In the genomic region with DNA sequence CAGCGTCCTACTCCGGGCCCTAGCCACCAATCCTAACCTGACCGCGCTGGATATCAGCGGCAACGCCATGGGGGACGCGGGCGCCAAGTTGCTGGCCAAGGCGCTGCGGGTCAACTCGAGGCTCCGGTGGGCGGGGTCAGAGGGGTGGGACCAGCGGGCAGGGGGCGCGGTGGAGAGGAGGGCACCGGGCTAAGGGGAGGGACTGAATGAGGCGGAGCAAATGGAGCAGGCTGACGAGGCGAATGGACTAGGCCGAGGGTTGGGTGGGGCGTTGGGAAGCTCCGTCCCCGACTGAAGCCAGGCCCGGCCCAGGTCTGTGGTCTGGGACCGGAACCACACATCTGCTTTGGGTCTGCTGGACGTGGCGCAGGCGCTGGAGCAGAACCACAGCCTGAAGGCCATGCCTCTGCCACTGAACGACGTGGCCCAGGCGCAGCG, we compare ENCODE assay signal across 1 cellular context.
TF ChIP-seq lines count a peak whose summit lies in the region.

No MANE protein-coding gene starts in this region.

TF ChIP-seq in GM23338, 12 proteins besides CTCF, POLR2A, EP300 and RAD21 (continued from another document):
- TF ChIP-seq, protein P1, sequence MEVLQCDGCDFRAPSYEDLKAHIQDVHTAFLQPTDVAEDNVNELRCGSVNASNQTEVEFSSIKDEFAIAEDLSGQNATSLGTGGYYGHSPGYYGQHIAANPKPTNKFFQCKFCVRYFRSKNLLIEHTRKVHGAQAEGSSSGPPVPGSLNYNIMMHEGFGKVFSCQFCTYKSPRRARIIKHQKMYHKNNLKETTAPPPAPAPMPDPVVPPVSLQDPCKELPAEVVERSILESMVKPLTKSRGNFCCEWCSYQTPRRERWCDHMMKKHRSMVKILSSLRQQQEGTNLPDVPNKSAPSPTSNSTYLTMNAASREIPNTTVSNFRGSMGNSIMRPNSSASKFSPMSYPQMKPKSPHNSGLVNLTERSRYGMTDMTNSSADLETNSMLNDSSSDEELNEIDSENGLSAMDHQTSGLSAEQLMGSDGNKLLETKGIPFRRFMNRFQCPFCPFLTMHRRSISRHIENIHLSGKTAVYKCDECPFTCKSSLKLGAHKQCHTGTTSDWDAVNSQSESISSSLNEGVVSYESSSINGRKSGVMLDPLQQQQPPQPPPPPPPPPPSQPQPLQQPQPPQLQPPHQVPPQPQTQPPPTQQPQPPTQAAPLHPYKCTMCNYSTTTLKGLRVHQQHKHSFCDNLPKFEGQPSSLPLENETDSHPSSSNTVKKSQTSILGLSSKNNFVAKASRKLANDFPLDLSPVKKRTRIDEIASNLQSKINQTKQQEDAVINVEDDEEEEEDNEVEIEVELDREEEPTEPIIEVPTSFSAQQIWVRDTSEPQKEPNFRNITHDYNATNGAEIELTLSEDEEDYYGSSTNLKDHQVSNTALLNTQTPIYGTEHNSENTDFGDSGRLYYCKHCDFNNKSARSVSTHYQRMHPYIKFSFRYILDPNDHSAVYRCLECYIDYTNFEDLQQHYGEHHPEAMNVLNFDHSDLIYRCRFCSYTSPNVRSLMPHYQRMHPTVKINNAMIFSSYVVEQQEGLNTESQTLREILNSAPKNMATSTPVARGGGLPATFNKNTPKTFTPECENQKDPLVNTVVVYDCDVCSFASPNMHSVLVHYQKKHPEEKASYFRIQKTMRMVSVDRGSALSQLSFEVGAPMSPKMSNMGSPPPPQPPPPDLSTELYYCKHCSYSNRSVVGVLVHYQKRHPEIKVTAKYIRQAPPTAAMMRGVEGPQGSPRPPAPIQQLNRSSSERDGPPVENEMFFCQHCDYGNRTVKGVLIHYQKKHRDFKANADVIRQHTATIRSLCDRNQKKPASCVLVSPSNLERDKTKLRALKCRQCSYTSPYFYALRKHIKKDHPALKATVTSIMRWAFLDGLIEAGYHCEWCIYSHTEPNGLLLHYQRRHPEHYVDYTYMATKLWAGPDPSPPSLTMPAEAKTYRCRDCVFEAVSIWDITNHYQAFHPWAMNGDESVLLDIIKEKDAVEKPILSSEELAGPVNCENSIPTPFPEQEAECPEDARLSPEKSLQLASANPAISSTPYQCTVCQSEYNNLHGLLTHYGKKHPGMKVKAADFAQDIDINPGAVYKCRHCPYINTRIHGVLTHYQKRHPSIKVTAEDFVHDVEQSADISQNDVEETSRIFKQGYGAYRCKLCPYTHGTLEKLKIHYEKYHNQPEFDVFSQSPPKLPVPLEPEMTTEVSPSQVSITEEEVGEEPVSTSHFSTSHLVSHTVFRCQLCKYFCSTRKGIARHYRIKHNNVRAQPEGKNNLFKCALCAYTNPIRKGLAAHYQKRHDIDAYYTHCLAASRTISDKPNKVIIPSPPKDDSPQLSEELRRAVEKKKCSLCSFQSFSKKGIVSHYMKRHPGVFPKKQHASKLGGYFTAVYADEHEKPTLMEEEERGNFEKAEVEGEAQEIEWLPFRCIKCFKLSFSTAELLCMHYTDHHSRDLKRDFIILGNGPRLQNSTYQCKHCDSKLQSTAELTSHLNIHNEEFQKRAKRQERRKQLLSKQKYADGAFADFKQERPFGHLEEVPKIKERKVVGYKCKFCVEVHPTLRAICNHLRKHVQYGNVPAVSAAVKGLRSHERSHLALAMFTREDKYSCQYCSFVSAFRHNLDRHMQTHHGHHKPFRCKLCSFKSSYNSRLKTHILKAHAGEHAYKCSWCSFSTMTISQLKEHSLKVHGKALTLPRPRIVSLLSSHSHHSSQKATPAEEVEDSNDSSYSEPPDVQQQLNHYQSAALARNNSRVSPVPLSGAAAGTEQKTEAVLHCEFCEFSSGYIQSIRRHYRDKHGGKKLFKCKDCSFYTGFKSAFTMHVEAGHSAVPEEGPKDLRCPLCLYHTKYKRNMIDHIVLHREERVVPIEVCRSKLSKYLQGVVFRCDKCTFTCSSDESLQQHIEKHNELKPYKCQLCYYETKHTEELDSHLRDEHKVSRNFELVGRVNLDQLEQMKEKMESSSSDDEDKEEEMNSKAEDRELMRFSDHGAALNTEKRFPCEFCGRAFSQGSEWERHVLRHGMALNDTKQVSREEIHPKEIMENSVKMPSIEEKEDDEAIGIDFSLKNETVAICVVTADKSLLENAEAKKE (CRISPR knock-in tag; IDR thresholded peaks at IDR 0.05): no peak
- TF ChIP-seq EZH2phosphoT487 (IDR thresholded peaks at IDR 0.05; ENCODE audit: unreplicated experiment) (no peak), CREB1 (CRISPR knock-in tag; IDR thresholded peaks at IDR 0.05; ENCODE audit: low read depth) (no peak), JUNB (IDR thresholded peaks at IDR 0.05; ENCODE audit: unreplicated experiment) (no peak), NANOG (IDR thresholded peaks at IDR 0.05; ENCODE audit: borderline replicate concordance) (no peak)
